In the genomic region with DNA sequence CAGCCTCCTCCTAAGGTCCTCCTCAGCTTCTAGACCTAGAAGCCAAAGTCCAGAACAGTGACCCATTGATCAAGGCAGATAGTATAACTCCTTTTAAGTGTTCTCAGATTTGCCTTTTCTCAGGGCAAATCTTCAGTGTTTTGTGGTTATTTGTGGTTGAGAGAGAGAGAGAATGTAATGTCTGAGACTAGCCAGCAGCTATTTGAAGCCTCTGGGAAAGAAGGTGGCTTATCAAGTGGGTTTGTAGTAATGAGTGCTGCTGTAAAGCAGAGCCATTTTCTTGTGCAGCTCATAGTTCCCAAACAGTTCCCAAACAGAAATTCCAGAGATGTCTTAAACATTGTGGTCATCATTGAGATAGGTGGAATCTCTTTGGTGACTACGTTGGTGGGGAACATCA, we compare ENCODE assay signal across 17 cellular contexts.
DNase-seq lines count a peak whose midpoint lies in the region; ATAC-seq, FAIRE-seq and TF ChIP-seq lines count a peak whose summit lies in the region.
"Had no signal": no experiment of that assay in that cellular context is flagged by ENCODE, and none has a peak within 500 bp of the region (broad histone marks: within the 10 kb centered on the region; RNA-seq: fewer than 3 reads in every experiment).

No MANE protein-coding gene starts in this region.

- no peak for FAIRE-seq in GM12878 (lab: Jason Lieb, UNC)
- no peak for FAIRE-seq in small intestine (lab: Jason Lieb, UNC)
- FAIRE-seq: GM12892, H1 had no signal

- no peaks in the 10 kb centered on the region for H3K9me3 Mint-ChIP-seq in CD4-positive, alpha-beta T cell

- no peaks in the 10 kb centered on the region for H3K79me2 ChIP-seq in GM12878 (ENCODE audit: control insufficient read depth, insufficient read depth, low read length)

- no peak for TF ChIP-seq POLR2A in GM12878 (IDR thresholded peaks at IDR 0.05; ENCODE audit: low read depth, low read length)

- no peak overlapping the region for H3K9ac ChIP-seq in GM12878 (ENCODE audit: control insufficient read depth, insufficient read depth, low read length)

- intact Hi-C loops in CD4-positive, alpha-beta T cell (cut with DNase I, micrococcal nuclease), result no loop called here
- intact Hi-C loops in GM12878 (cut with micrococcal nuclease; ENCODE audit: unreplicated experiment) (no loop called here), cardiac septum (cut with DNase I) (no loop called here)

- 100% methylated on average over 1 of the region's 1 CpG for WGBS in GM12878 (ENCODE audit: insufficient coverage, insufficient replicate concordance, low lambda C conversion rate, missing lambda C conversion rate)
- WGBS in small intestine, 3 donors, result 96 to 100% (median 97%) methylated on average over 1 of the region's 1 CpG

- H3K27me3 Mint-ChIP-seq in CD4-positive, alpha-beta T cell, result no peaks in the 10 kb centered on the region

- H3K27me3 ChIP-seq in CD4-positive, alpha-beta T cell (ENCODE audit: control insufficient read depth, insufficient read depth, low read length), result no peaks in the 10 kb centered on the region
- no peaks in the 10 kb centered on the region for H3K27me3 ChIP-seq in GM12878 (replicated peaks in 1 of 2; ENCODE audit: control insufficient read depth in 2 of 2, insufficient read depth in 2 of 2, low read length in 1 of 2)
- H3K27me3 ChIP-seq in small intestine (ENCODE audit: control insufficient read depth in 2 of 2, insufficient read depth in 2 of 2, low read length in 2 of 2), result no peaks in the 10 kb centered on the region
- H3K27me3 ChIP-seq: BE2C had no signal

- H3K4me1 ChIP-seq in GM12878 (ENCODE audit: control insufficient read depth, insufficient read depth, low read length), result no peaks in the 10 kb centered on the region
- peaks cover 0 to 1% of the 10 kb centered on the region in 2 donors for H3K4me1 ChIP-seq in small intestine (ENCODE audit: control insufficient read depth in 2 of 2, insufficient read depth in 1 of 2, low read depth in 1 of 2, low read length in 1 of 2)
- H3K4me1 ChIP-seq: BE2C had no signal

- peak overlapping the region; percentile 5 for H3K27ac Mint-ChIP-seq in CD4-positive, alpha-beta T cell

- CTCF ChIA-PET in CD4-positive, alpha-beta T cell (lab: Charles Lee), result no interaction called here
- CTCF ChIA-PET in GM12878 (lab: Yijun Ruan, JAX), result no interaction called here

- RAD21 ChIA-PET in GM12878 (lab: Charles Lee; ENCODE audit: unreplicated experiment), result no interaction called here

- H3K4me3 ChIP-seq in GM12878 (no peak overlapping the region), small intestine (ENCODE audit: low read depth in 1 of 2, low read length in 2 of 2) (no peak overlapping the region)

- no peak for TF ChIP-seq RAD21 in GM12878 (IDR thresholded peaks at IDR 0.05; ENCODE audit: insufficient read depth, low read depth, low read length)

- no peak overlapping the region for H3K27ac ChIP-seq in CD4-positive, alpha-beta T cell (ENCODE audit: low read depth, low read length)
- H3K27ac ChIP-seq in GM12878 (ENCODE audit: control insufficient read depth, insufficient read depth) (no peak overlapping the region), small intestine (ENCODE audit: low read depth in 1 of 2, low read length in 1 of 2) (no peak overlapping the region)

- no peak for TF ChIP-seq EP300 in GM12878 (IDR thresholded peaks at IDR 0.05; ENCODE audit: borderline replicate concordance in 1 of 2, control insufficient read depth in 1 of 2, low read depth in 2 of 2, low read length in 2 of 2)

- SMC1A ChIA-PET in GM12878 (lab: Charles Lee; ENCODE audit: uncharacterized antibody, unreplicated experiment), result interaction anchor here (1.3 to 1.4 kb wide), 2 partner anchors 87 to 136 kb away, joined by 3 to 4 read pairs; no protein-coding TSS in a partner anchor

- peaks cover 81% of the 10 kb centered on the region for H3K36me3 Mint-ChIP-seq in CD4-positive, alpha-beta T cell (ENCODE audit: low read depth)

- in situ Hi-C loops in GM13977 (cut with MboI; ENCODE audit: low pct_unique_long_range_greater_than_20kb, low sequenced_read_pairs, unreplicated experiment) (no loop called here), GM12878 (cut with MboI) (no loop called here)

- H3K4me3 Mint-ChIP-seq in CD4-positive, alpha-beta T cell, result no peak overlapping the region

- H3K9me3 ChIP-seq in CD4-positive, alpha-beta T cell (ENCODE audit: control insufficient read depth, low read length), result no peaks in the 10 kb centered on the region
- no peaks in the 10 kb centered on the region for H3K9me3 ChIP-seq in GM12878 (replicated peaks; ENCODE audit: control insufficient read depth, insufficient read depth, low read length)
- H3K9me3 ChIP-seq in small intestine (ENCODE audit: control insufficient read depth, low read depth), result no peaks in the 10 kb centered on the region
- H3K9me3 ChIP-seq: BE2C had no signal

- TF ChIP-seq CTCF in CD4-positive, alpha-beta T cell (IDR thresholded peaks at IDR 0.05), result no peak
- TF ChIP-seq CTCF in GM13977 (IDR thresholded peaks at IDR 0.05; ENCODE audit: extremely low read depth, insufficient read depth, missing control alignments) (no peak), GM12878 (IDR thresholded peaks at IDR 0.05 in 2 of 3, conservative IDR thresholded peaks at IDR 0.05 in 1 of 3; ENCODE audit: control insufficient read depth in 2 of 3, extremely low read depth in 1 of 3, insufficient read depth in 1 of 3, low read depth in 3 of 3, low read length in 3 of 3) (no peak)

- no peaks in the 10 kb centered on the region for H3K4me1 Mint-ChIP-seq in CD4-positive, alpha-beta T cell (ENCODE audit: low read depth)

- no TSS peak for BruUV-seq in GM12878 (replicated peaks; lab: Mats Ljungman, UMichigan)

- no peaks in the 10 kb centered on the region for H4K20me1 ChIP-seq in GM12878 (ENCODE audit: control insufficient read depth, insufficient read depth)

- H3K36me3 ChIP-seq in GM12878 (ENCODE audit: control insufficient read depth in 2 of 2, insufficient read depth in 2 of 2, low read length in 1 of 2) (peaks cover 13 to 30% of the 10 kb centered on the region in 2 experiments; a peak in 3 of 4 replicates), small intestine (ENCODE audit: control insufficient read depth in 2 of 2, insufficient read depth in 2 of 2, low read length in 2 of 2) (peaks cover 22 to 24% of the 10 kb centered on the region in 2 donors)

- POLR2A ChIA-PET in CD4-positive, alpha-beta T cell (lab: Charles Lee), result no interaction called here
- POLR2A ChIA-PET in GM12878 (lab: Charles Lee), result no interaction called here

- no peak overlapping the region for H2AFZ ChIP-seq in GM12878 (ENCODE audit: control insufficient read depth, low read depth, low read length)

- no peak for DNase-seq in CD4-positive, alpha-beta T cell
- DNase-seq in GM13977 (ENCODE audit: low spot score), result peak; percentile 25
- no peak for DNase-seq in GM12878 (ENCODE audit: low read depth, low spot score)
- peak; percentile 12 for DNase-seq in myocyte (ENCODE audit: low read depth)
- DNase-seq in cardiac septum (ENCODE audit: low spot score), result no peak
- DNase-seq in small intestine, result no peak
- DNase-seq in NCI-H2227 treated with DMSO at 0.1 percent for 48 hours (lab: John Stamatoyannopoulos, UW), result no peak
- DNase-seq: BE2C, DMS79 treated with DMSO at 0.1 percent for 48 hours, GF-D8, Karpas-422, MM.1S, NCI-H1092 treated with DMSO at 0.1 percent for 48 hours, NCI-H524 had no signal

- no peak overlapping the region for H3K4me2 ChIP-seq in GM12878 (ENCODE audit: control insufficient read depth, insufficient read depth)

- ATAC-seq in CD4-positive, alpha-beta T cell (ENCODE audit: poor library complexity), result no peak
- no peak for ATAC-seq in GM12878
- ATAC-seq: Panc1 had no signal

TF ChIP-seq in GM12878, 131 proteins besides CTCF, POLR2A, EP300 and RAD21:
- peak; percentile 73 for TF ChIP-seq RUNX3 (IDR thresholded peaks at IDR 0.05; ENCODE audit: low read length)
- TF ChIP-seq, protein P1, sequence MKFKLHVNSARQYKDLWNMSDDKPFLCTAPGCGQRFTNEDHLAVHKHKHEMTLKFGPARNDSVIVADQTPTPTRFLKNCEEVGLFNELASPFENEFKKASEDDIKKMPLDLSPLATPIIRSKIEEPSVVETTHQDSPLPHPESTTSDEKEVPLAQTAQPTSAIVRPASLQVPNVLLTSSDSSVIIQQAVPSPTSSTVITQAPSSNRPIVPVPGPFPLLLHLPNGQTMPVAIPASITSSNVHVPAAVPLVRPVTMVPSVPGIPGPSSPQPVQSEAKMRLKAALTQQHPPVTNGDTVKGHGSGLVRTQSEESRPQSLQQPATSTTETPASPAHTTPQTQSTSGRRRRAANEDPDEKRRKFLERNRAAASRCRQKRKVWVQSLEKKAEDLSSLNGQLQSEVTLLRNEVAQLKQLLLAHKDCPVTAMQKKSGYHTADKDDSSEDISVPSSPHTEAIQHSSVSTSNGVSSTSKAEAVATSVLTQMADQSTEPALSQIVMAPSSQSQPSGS (IDR thresholded peaks at IDR 0.05; ENCODE audit: low read length), result no peak

Comparison
In these comparisons a context has a peak if more than half of its experiments do, and no peak if none do; other contexts are left out.
1. DNase-seq: peak in GM13977 (single experiment) and myocyte (single experiment); none in CD4-positive, alpha-beta T cell (0 of 10), GM12878 (single experiment), cardiac septum (single experiment), small intestine (single experiment) and NCI-H2227 treated with DMSO at 0.1 percent for 48 hours (single experiment).